In genomic region chr15:45048784-45049631, GRCh38 we compare ENCODE assay signal across 2 cellular contexts.
TF ChIP-seq lines count a peak whose summit lies in the region.

No MANE protein-coding gene starts in this region.

TF ChIP-seq in IMR-90, 13 proteins besides CTCF, POLR2A, EP300 and RAD21 (continued from another document):
- TF ChIP-seq USF2 (IDR thresholded peaks at IDR 0.05; ENCODE audit: low read depth, low read length) (no peak), BHLHE40 (IDR thresholded peaks at IDR 0.05; ENCODE audit: low read depth, low read length) (no peak), FOS (IDR thresholded peaks at IDR 0.05; ENCODE audit: low read depth, low read length) (no peak), SMC3 (IDR thresholded peaks at IDR 0.05; ENCODE audit: low read depth, low read length) (no peak), MAFK (IDR thresholded peaks at IDR 0.05; ENCODE audit: low read depth, low read length) (no peak), CHD1 (IDR thresholded peaks at IDR 0.05; ENCODE audit: low read depth, low read length) (no peak), CEBPB (IDR thresholded peaks at IDR 0.05; ENCODE audit: low read depth, low read length) (no peak), MXI1 (IDR thresholded peaks at IDR 0.05; ENCODE audit: borderline replicate concordance, low read depth, low read length) (no peak), ELK1 (IDR thresholded peaks at IDR 0.05; ENCODE audit: borderline replicate concordance, low read depth, low read length) (no peak), RFX5 (IDR thresholded peaks at IDR 0.05; ENCODE audit: low read depth, low read length) (no peak)

TF ChIP-seq in SK-N-SH, 30 proteins besides CTCF, POLR2A, EP300 and RAD21 (continued from another document):
- no peak for TF ChIP-seq IRF3 (IDR thresholded peaks at IDR 0.05; ENCODE audit: low read depth, low read length)
